8 cellular contexts compared by ENCODE assay signal in genomic region chr2:237685408-237685807, GRCh38. TPM values are rescaled to one million over a fixed set of nuclear protein-coding genes. Genes with fewer than 3 reads are reported as not detected.
DNase-seq lines count a peak whose midpoint lies in the region; ATAC-seq and TF ChIP-seq lines count a peak whose summit lies in the region.
"Had no signal": no experiment of that assay in that cellular context is flagged by ENCODE, and none has a peak within 500 bp of the region (broad histone marks: within the 10 kb centered on the region; RNA-seq: fewer than 3 reads in every experiment).

No MANE protein-coding gene starts in this region.

- DNase-seq in EH (ENCODE audit: low read depth) (peak; percentile 60), NCI-H2227 treated with DMSO at 0.1 percent for 48 hours (lab: John Stamatoyannopoulos, UW) (peak; percentile 42), epithelial cell of esophagus (ENCODE audit: low read depth) (peak; percentile 48), osteoblast (ENCODE audit: insufficient read length, low spot score, missing footprints) (no peak)
- no peak for DNase-seq in stimulated activated CD4-positive, alpha-beta T cell treated with anti-CD3 and anti-CD28 coated beads, Interleukin-15, amount 100 ng/mL, for 24 hours
- DNase-seq in stimulated activated CD4-positive, alpha-beta T cell treated with anti-CD3 and anti-CD28 coated beads, Interleukin-12 subunit alpha, Interleukin-12 subunit beta, amount 100 ng/mL, for 4 hours = no peak
- DNase-seq: activated CD8-positive, alpha-beta T cell treated with anti-CD3 and anti-CD28 coated beads for 36 hours had no signal

- no peak overlapping the region for H2AFZ ChIP-seq in osteoblast (ENCODE audit: low read length)

- H3K9me3 ChIP-seq in osteoblast (ENCODE audit: low read depth, low read length) = no peaks in the 10 kb centered on the region

- no peak overlapping the region for H3K4me3 ChIP-seq in epithelial cell of esophagus (ENCODE audit: low read length)
- no peak overlapping the region for H3K4me3 ChIP-seq in osteoblast (ENCODE audit: insufficient read depth, low read length)

- ATAC-seq in GM18511 (IDR thresholded peaks at IDR 0.05; ENCODE audit: unreplicated experiment) = no peak
- ATAC-seq: activated CD8-positive, alpha-beta T cell treated with anti-CD3 and anti-CD28 coated beads for 36 hours had no signal

- H3K79me2 ChIP-seq in osteoblast (ENCODE audit: insufficient read depth, low read length) = peaks cover 6% of the 10 kb centered on the region

- peak; percentile 55 for TF ChIP-seq CTCF in epithelial cell of esophagus (IDR thresholded peaks at IDR 0.05; ENCODE audit: insufficient read depth, low read depth, low read length, missing control alignments)
- TF ChIP-seq CTCF in osteoblast (IDR thresholded peaks at IDR 0.05; ENCODE audit: extremely low read depth, low read depth, low read length) = peak; percentile 60

- no peak overlapping the region for H3K27ac ChIP-seq in osteoblast (ENCODE audit: low read depth, low read length)

- H3K4me2 ChIP-seq in osteoblast (ENCODE audit: insufficient read depth, low read length) = no peak overlapping the region

- H3K4me1 ChIP-seq in osteoblast (ENCODE audit: insufficient read depth, low read length) = peaks cover 19% of the 10 kb centered on the region

- H4K20me1 ChIP-seq in osteoblast (ENCODE audit: insufficient read depth, low read length) = no peaks in the 10 kb centered on the region

- peaks cover 4% of the 10 kb centered on the region for H3K36me3 ChIP-seq in osteoblast (ENCODE audit: insufficient read depth, low read length)

- no peaks in the 10 kb centered on the region for H3K27me3 ChIP-seq in osteoblast (ENCODE audit: insufficient read depth, low read length)

RNA-seq across cellular contexts. Expression of gene LRRFIP1, which starts 58.0 kb away (rescaled TPM):
- total RNA-seq in osteoblast = 48.3 and 51.8 TPM in 2 replicates

Comparison
In these comparisons a context has a peak if more than half of its experiments do, and no peak if none do; other contexts are left out.
1. DNase-seq: peak in EH (single experiment), NCI-H2227 treated with DMSO at 0.1 percent for 48 hours (single experiment) and epithelial cell of esophagus (single experiment); none in osteoblast (single experiment), stimulated activated CD4-positive, alpha-beta T cell treated with anti-CD3 and anti-CD28 coated beads, Interleukin-15, amount 100 ng/mL, for 24 hours (single experiment) and stimulated activated CD4-positive, alpha-beta T cell treated with anti-CD3 and anti-CD28 coated beads, Interleukin-12 subunit alpha, Interleukin-12 subunit beta, amount 100 ng/mL, for 4 hours (single experiment).